Comparison of ENCODE assay signal across 22 cellular contexts in the genomic region with DNA sequence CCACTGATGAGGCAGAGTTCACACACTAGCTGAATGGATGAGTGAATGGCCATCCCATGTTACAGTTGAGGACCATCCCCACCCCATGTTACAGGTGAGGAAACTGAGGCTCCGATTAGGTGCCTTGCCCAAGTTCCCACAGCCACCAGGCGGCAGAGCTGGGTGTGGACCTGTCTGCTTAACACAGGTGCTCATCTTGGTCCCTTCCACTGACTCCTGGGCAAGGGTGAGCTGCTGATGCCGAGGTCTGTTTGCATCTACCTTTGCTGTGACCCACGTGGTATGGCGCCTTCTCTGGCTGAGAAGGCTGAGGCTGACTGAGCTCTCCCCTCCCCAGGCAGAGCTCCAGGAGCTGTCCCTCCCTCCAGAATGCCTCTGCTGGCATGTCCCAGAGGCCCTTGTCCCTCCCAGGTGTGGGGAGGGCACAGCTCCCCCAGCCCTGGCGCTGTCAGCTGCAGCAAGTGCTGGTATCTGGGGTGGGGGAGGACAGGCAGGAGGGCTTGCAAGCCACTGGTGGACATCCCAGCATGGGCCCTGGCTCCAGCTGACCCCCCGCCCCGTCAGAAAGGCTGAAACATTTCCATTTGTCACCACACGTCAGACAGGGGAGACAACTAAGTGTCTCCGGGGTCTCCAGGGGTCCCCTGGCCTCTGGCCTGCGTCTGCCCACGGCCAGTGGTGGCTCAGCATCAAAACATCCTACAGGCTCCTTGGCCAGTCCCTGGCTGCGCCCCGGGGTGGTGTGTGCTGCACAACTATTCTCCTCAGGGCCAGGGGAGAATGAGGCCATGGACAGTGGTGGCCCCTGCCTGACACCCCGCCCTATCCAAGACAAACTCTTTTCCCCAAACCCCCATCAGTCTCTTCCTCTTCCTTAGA.
DNase-seq lines count a peak whose midpoint lies in the region; ATAC-seq, FAIRE-seq and TF ChIP-seq lines count a peak whose summit lies in the region.
"Had no signal": no experiment of that assay in that cellular context is flagged by ENCODE, and none has a peak within 500 bp of the region (broad histone marks: within the 10 kb centered on the region; RNA-seq: fewer than 3 reads in every experiment).

No MANE protein-coding gene starts in this region.

- H3K27ac Mint-ChIP-seq in WTC11 = no peak overlapping the region
- H3K27ac Mint-ChIP-seq: activated naive CD8-positive, alpha-beta T cell treated with anti-CD3 and anti-CD28 coated beads for 36 hours; T-cell had no signal

- H3K27me3 Mint-ChIP-seq in WTC11 (ENCODE audit: low read depth) = no peaks in the 10 kb centered on the region

- ATAC-seq in WTC11 (no peak), Right ventricle myocardium inferior (peak; percentile 30), GM21447 (IDR thresholded peaks at IDR 0.05; ENCODE audit: unreplicated experiment) (no peak), HG03342 (IDR thresholded peaks at IDR 0.05; ENCODE audit: unreplicated experiment) (no peak)
- ATAC-seq: foreskin keratinocyte, psoas muscle, T-cell had no signal

- no peaks in the 10 kb centered on the region for H3K36me3 Mint-ChIP-seq in WTC11
- H3K36me3 Mint-ChIP-seq: activated naive CD8-positive, alpha-beta T cell treated with anti-CD3 and anti-CD28 coated beads for 36 hours; T-cell had no signal

- no peaks in the 10 kb centered on the region for H3K9me3 Mint-ChIP-seq in WTC11
- H3K9me3 Mint-ChIP-seq: activated naive CD8-positive, alpha-beta T cell treated with anti-CD3 and anti-CD28 coated beads for 36 hours; T-cell had no signal

- DNase-seq in WTC11 (ENCODE audit: low spot score) (peak; percentile 3), Right ventricle myocardium inferior (ENCODE audit: missing footprints) (no peak), urothelium cell line (ENCODE audit: low spot score) (no peak), germinal center (ENCODE audit: low spot score) (no peak)
- DNase-seq: activated CD4-positive, alpha-beta T cell treated with anti-CD3 and anti-CD28 coated beads for 4 hours; activated naive CD8-positive, alpha-beta T cell treated with anti-CD3 and anti-CD28 coated beads for 36 hours; foreskin keratinocyte; NCI-H1436; NCI-H2171 treated with DMSO at 0.1 percent for 48 hours; NCI-H69; stimulated activated CD4-positive, alpha-beta T cell treated with anti-CD3 and anti-CD28 coated beads, Interleukin-4, amount 100 ng/mL, for 1 hour; stimulated activated naive CD8-positive, alpha-beta T cell treated with anti-CD3 and anti-CD28 coated beads, Interleukin-15, Interleukin-2, amounts not matched to agents 100 U/mL and 50 U/mL, for 24 hours; T-cell; upper lobe of left lung had no signal

- intact Hi-C loops in Right ventricle myocardium inferior (cut with DNase I) = loop anchor here (1.0 to 2.0 kb wide), 2 partner anchors 29 to 59 kb away; no protein-coding TSS in a partner anchor

- no peak for TF ChIP-seq CTCF in WTC11 (IDR thresholded peaks at IDR 0.05)

- H3K36me3 ChIP-seq in mesodermal cell (ENCODE audit: control insufficient read depth, insufficient read depth, low read length) = no peaks in the 10 kb centered on the region
- H3K36me3 ChIP-seq: brain microvascular endothelial cell, upper lobe of left lung had no signal

- H3K4me3 ChIP-seq in mesodermal cell (ENCODE audit: extremely low read depth, insufficient read depth, low read length, poor library complexity, severe bottlenecking) = no peak overlapping the region
- H3K4me3 ChIP-seq: psoas muscle, smooth muscle cell, upper lobe of left lung had no signal

- 74 to 76% methylated on average over 11 to 14 of the region's 15 CpGs for WGBS in mesodermal cell (ENCODE audit: insufficient coverage in 2 of 2), 2 experiments

- peaks cover 19% of the 10 kb centered on the region for H3K4me1 Mint-ChIP-seq in WTC11
- H3K4me1 Mint-ChIP-seq: T-cell had no signal

- peak; percentile 53 for FAIRE-seq in urothelium cell line (lab: Jason Lieb, UNC)
- FAIRE-seq: TTC549 had no signal

- POLR2A ChIA-PET in WTC11 (lab: Charles Lee) = no interaction called here

- peaks cover 25% of the 10 kb centered on the region for H3K4me1 ChIP-seq in mesodermal cell (ENCODE audit: control insufficient read depth, insufficient read depth, low read length, poor library complexity, severe bottlenecking)
- H3K4me1 ChIP-seq: foreskin keratinocyte, psoas muscle, upper lobe of left lung had no signal

- H3K4me3 Mint-ChIP-seq in WTC11 = no peak overlapping the region
- H3K4me3 Mint-ChIP-seq: activated naive CD8-positive, alpha-beta T cell treated with anti-CD3 and anti-CD28 coated beads for 36 hours; T-cell had no signal

- CTCF ChIA-PET in WTC11 (lab: Charles Lee) = interaction anchor here (0.7 to 1.8 kb wide), 6 partner anchors 29 to 1285 kb away, joined by 3 to 9 read pairs (median 4); no protein-coding TSS in a partner anchor

- H3K9me3 ChIP-seq in mesodermal cell (ENCODE audit: control insufficient read depth, low read length) = no peaks in the 10 kb centered on the region
- H3K9me3 ChIP-seq: psoas muscle, upper lobe of left lung had no signal

- H3K27ac ChIP-seq in mesodermal cell (ENCODE audit: low read depth, low read length, severe bottlenecking) = peak overlapping the region; percentile 59
- H3K27ac ChIP-seq: brain microvascular endothelial cell, foreskin keratinocyte, HL-60, psoas muscle, upper lobe of left lung had no signal

TF ChIP-seq in WTC11, 78 proteins besides CTCF, POLR2A, EP300 and RAD21:
- TF ChIP-seq, protein P1, sequence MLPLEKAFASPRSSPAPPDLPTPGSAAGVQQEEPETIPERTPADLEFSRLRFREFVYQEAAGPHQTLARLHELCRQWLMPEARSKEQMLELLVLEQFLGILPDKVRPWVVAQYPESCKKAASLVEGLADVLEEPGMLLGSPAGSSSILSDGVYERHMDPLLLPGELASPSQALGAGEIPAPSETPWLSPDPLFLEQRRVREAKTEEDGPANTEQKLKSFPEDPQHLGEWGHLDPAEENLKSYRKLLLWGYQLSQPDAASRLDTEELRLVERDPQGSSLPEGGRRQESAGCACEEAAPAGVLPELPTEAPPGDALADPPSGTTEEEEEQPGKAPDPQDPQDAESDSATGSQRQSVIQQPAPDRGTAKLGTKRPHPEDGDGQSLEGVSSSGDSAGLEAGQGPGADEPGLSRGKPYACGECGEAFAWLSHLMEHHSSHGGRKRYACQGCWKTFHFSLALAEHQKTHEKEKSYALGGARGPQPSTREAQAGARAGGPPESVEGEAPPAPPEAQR (CRISPR knock-in tag; IDR thresholded peaks at IDR 0.05) = no peak
- no peak for TF ChIP-seq NR3C1 (CRISPR knock-in tag; conservative IDR thresholded peaks at IDR 0.05; ENCODE audit: low read depth)
- TF ChIP-seq ZNF138 (CRISPR knock-in tag; conservative IDR thresholded peaks at IDR 0.05) = no peak
- TF ChIP-seq, protein P2, sequence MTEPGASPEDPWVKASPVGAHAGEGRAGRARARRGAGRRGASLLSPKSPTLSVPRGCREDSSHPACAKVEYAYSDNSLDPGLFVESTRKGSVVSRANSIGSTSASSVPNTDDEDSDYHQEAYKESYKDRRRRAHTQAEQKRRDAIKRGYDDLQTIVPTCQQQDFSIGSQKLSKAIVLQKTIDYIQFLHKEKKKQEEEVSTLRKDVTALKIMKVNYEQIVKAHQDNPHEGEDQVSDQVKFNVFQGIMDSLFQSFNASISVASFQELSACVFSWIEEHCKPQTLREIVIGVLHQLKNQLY (CRISPR knock-in tag; IDR thresholded peaks at IDR 0.05) = no peak
- TF ChIP-seq ETV6 (CRISPR knock-in tag; IDR thresholded peaks at IDR 0.05) = no peak
